1 cellular context compared by ENCODE assay signal in genomic region chr4:20520901-20521300, GRCh38.
TF ChIP-seq lines count a peak whose summit lies in the region.

No MANE protein-coding gene starts in this region.

TF ChIP-seq in SK-N-SH, 30 proteins besides CTCF, POLR2A, EP300 and RAD21 (continued from another document):
- TF ChIP-seq NFIC (IDR thresholded peaks at IDR 0.05; ENCODE audit: borderline replicate concordance) (no peak), FOSL2 (IDR thresholded peaks at IDR 0.05; ENCODE audit: borderline replicate concordance, low read depth) (peak; percentile 91), GABPA (IDR thresholded peaks at IDR 0.05; ENCODE audit: low read depth) (no peak), TEAD4 (IDR thresholded peaks at IDR 0.05; ENCODE audit: borderline replicate concordance, insufficient read depth) (peak; percentile 78), PBX3 (IDR thresholded peaks at IDR 0.05) (peak; percentile 81), ZBTB33 (IDR thresholded peaks at IDR 0.05; ENCODE audit: borderline replicate concordance, low read depth) (no peak), POLR2AphosphoS5 (IDR thresholded peaks at IDR 0.05; ENCODE audit: low read depth, low read length) (peak; percentile 38; the same call in 1 of the 2 replicates)
